In the genomic region with DNA sequence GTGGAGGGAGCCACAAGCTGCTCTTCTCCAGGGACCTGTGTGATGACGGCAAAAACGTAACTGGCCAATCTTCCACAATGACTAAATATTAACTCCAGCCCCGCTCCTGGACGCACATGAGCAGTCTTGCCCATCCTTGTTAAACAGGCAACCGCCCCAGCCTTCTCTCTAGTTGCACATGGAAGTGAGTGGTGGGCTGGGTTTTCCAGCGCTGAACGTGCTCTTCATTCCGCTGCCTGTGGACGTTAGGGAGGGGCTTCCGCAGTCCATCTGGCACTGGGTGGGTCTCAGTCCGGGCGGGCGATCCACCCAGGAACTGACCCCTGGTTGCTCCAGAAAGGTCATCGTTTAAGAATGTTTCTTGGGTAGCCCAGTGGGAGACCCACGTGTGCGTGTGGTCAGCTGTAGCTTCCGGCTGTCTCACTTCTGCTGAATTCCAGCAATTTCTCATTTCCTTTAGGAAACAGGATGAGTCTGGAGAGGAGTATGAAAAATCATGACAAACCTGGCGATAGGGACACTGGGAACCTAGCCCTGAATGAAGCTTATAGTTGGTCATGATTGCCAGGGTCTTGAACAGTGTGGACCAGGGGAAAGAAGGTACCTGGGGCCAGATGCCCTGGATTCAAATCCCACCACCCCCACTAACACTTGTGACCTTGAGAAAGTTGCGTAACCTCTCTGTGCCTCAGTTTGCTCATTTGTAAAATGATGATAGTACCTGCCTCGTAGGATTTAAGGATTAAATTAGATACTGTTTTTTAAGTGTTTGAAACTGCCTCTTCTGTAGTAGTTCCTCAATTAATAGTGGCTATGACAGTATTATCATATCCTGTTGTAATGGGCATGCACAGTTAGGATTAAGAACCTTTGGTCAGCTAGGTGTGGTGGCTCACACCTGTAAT, we compare ENCODE assay signal across 10 cellular contexts.
DNase-seq lines count a peak whose midpoint lies in the region; ATAC-seq and TF ChIP-seq lines count a peak whose summit lies in the region.
"Had no signal": no experiment of that assay in that cellular context is flagged by ENCODE, and none has a peak within 500 bp of the region (broad histone marks: within the 10 kb centered on the region; RNA-seq: fewer than 3 reads in every experiment).

No MANE protein-coding gene starts in this region.

- CTCF ChIA-PET in AG04450 (lab: Charles Lee) = interaction anchor here (0.6 kb wide), 1 partner anchor 22 kb away, joined by 3 read pairs; no protein-coding TSS in a partner anchor

- H3K27me3 ChIP-seq in AG04450 (ENCODE audit: control insufficient read depth, insufficient read depth, low read length) (no peaks in the 10 kb centered on the region), muscle layer of duodenum (ENCODE audit: low read depth, low read length) (no peaks in the 10 kb centered on the region)

- peaks cover 0 to 8% of the 10 kb centered on the region in 2 donors for H3K36me3 ChIP-seq in muscle layer of duodenum (ENCODE audit: control insufficient read depth in 1 of 2, insufficient read depth in 2 of 2, low read length in 2 of 2)

- H3K9me3 ChIP-seq in AG04450 (ENCODE audit: control insufficient read depth, insufficient read depth, low read length) = peaks cover 4% of the 10 kb centered on the region; the same call in 1 of the 2 replicates
- no peaks in the 10 kb centered on the region for H3K9me3 ChIP-seq in muscle layer of duodenum (ENCODE audit: control insufficient read depth in 1 of 2, low read length in 2 of 2)

- H3K4me1 ChIP-seq in muscle layer of duodenum (ENCODE audit: control insufficient read depth in 1 of 2, insufficient read depth in 2 of 2, low read length in 2 of 2) = peaks cover 0 to 10% of the 10 kb centered on the region in 2 donors

- ATAC-seq in omental fat pad (ENCODE audit: low FRiP score) (no peak), HG03025 (IDR thresholded peaks at IDR 0.05; ENCODE audit: low FRiP score, unreplicated experiment) (no peak)

- POLR2A ChIA-PET in AG04450 (lab: Yijun Ruan, JAX) = no interaction called here

- H3K4me3 ChIP-seq in AG04450 (ENCODE audit: low read depth, low read length) (no peak overlapping the region), muscle layer of duodenum (ENCODE audit: low read depth in 1 of 2, low read length in 2 of 2) (no peak overlapping the region)

- TF ChIP-seq CTCF in AG04450 (IDR thresholded peaks at IDR 0.05; ENCODE audit: low read depth, low read length) (no peak), omental fat pad (IDR thresholded peaks at IDR 0.05) (no peak)

- H3K27ac ChIP-seq in AG04450 (ENCODE audit: low read depth, low read length) = peak overlapping the region; percentile 92
- H3K27ac ChIP-seq in muscle layer of duodenum (ENCODE audit: low read length) = peak overlapping the region; percentile 27

- DNase-seq in AG04450 (ENCODE audit: low read depth, low spot score) (peak; percentile 92), NCI-H2227 treated with DMSO at 0.1 percent for 48 hours (lab: John Stamatoyannopoulos, UW) (peak; percentile 69), epidermal melanocyte (ENCODE audit: insufficient read length, low spot score) (peak; percentile 19), NCI-H146 treated with DMSO at 0.1 percent for 48 hours (lab: John Stamatoyannopoulos, UW; ENCODE audit: unreplicated experiment) (no peak), NCI-H146 (lab: John Stamatoyannopoulos, UW) (no peak), omental fat pad (ENCODE audit: low spot score) (no peak)
- DNase-seq: activated naive CD4-positive, alpha-beta T cell treated with anti-CD3 and anti-CD28 coated beads, Interleukin-2, amount 10 ng/mL, durations not matched to agents 7 days and 5 days; CD4-positive, CD25-positive, alpha-beta regulatory T cell had no signal

Comparison
In these comparisons a context has a peak if more than half of its experiments do, and no peak if none do; other contexts are left out.
1. DNase-seq: peak in AG04450 (single experiment), NCI-H2227 treated with DMSO at 0.1 percent for 48 hours (single experiment) and epidermal melanocyte (single experiment); none in NCI-H146 treated with DMSO at 0.1 percent for 48 hours (single experiment), NCI-H146 (single experiment) and omental fat pad (single experiment).